Comparison of ENCODE assay signal across 10 cellular contexts in the genomic region with DNA sequence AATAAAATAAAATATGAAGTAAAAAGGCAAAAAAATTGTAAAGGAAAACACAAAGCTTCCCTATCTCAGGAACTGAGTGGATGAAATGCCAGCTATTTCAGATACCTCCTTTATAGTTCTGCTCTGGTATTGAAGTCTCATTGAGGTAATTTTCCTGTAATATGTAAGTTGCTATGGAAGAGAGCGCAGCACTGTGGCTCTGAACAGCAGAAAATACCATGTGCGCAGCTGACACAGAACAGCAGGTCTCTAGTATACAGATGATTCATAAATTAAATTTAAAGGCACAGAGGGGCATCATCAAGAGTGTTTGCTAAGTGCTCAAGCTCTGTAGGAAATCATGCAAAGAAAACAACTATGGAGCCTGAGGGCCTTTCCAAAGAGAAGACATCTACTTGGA.
"Had no signal": no experiment of that assay in that cellular context is flagged by ENCODE, and none has a peak within 500 bp of the region (broad histone marks: within the 10 kb centered on the region; RNA-seq: fewer than 3 reads in every experiment).

No MANE protein-coding gene starts in this region.

- DNase-seq: activated CD4-positive, alpha-beta T cell treated with anti-CD3 and anti-CD28 coated beads for 1 hour; activated CD4-positive, alpha-beta T cell treated with anti-CD3 and anti-CD28 coated beads, Interleukin-2, amount 50 U/mL, for 4 hours; activated naive CD4-positive, alpha-beta T cell treated with anti-CD3 and anti-CD28 coated beads for 36 hours; gastrocnemius medialis; heart right ventricle; left colon; ovary; stimulated activated CD4-positive, alpha-beta T cell treated with anti-CD3 and anti-CD28 coated beads, Interleukin-1b, Interleukin-23, amount 100 ng/mL, for 48 hours; stimulated activated naive CD8-positive, alpha-beta T cell treated with anti-CD3 and anti-CD28 coated beads, Interleukin-15, amount 100 ng/mL, for 72 hours had no signal

- ATAC-seq: activated T-helper 17 cell treated with anti-CD3 and anti-CD28 coated beads, Interleukin-2, amount 50 U/mL, for 72 hours; gastrocnemius medialis; heart right ventricle; left colon; stimulated activated naive CD8-positive, alpha-beta T cell treated with anti-CD3 and anti-CD28 coated beads, Interleukin-15, amount 100 ng/mL, for 72 hours had no signal
